31 cellular contexts compared by ENCODE assay signal in genomic region chr2:162587653-162588052, GRCh38.
"Had no signal": no experiment of that assay in that cellular context is flagged by ENCODE, and none has a peak within 500 bp of the region (broad histone marks: within the 10 kb centered on the region; RNA-seq: fewer than 3 reads in every experiment).

No MANE protein-coding gene starts in this region.

- H3K36me3 ChIP-seq: ascending aorta, cardiac muscle cell had no signal

- H3K27me3 ChIP-seq: ascending aorta, cardiac muscle cell had no signal

- DNase-seq: activated B cell treated with CpG ODN at 0.5 μM for 24 hours; activated CD4-positive, alpha-beta memory T cell treated with anti-CD3 and anti-CD28 coated beads for 36 hours; activated CD4-positive, alpha-beta T cell treated with anti-CD3 and anti-CD28 coated beads for 4 hours; activated CD4-positive, alpha-beta T cell treated with anti-CD3 and anti-CD28 coated beads, Interleukin-2, amount 10 ng/mL, durations not matched to agents 24 days and 14 days; activated CD4-positive, alpha-beta T cell treated with anti-CD3 and anti-CD28 coated beads, Interleukin-2, amount 50 U/mL, for 1 hour; activated CD4-positive, alpha-beta T cell treated with anti-CD3 and anti-CD28 coated beads, Interleukin-2, amount 50 U/mL, for 4 hours; activated CD4-positive, CD25-positive, alpha-beta regulatory T cell treated with anti-CD3 and anti-CD28 coated beads, Interleukin-2, amount 50 U/mL, for 72 hours; activated CD8-positive, alpha-beta memory T cell treated with anti-CD3 and anti-CD28 coated beads, Interleukin-2, amount 50 U/mL, for 4 hours; activated CD8-positive, alpha-beta T cell treated with anti-CD3 and anti-CD28 coated beads for 36 hours; activated effector memory CD4-positive, alpha-beta T cell treated with anti-CD3 and anti-CD28 coated beads, Interleukin-2, amount 50 U/mL, for 16 hours; activated gamma-delta T cell treated with Interleukin-2 at 50 U/mL for 16 hours; activated naive CD4-positive, alpha-beta T cell treated with anti-CD3 and anti-CD28 coated beads, Interleukin-2, amount 10 ng/mL, durations not matched to agents 7 days and 5 days; activated naive CD4-positive, alpha-beta T cell treated with Interleukin-2 at 50 U/mL for 16 hours; activated naive CD8-positive, alpha-beta T cell treated with anti-CD3 and anti-CD28 coated beads, Interleukin-2, amount 10 ng/mL, durations not matched to agents 7 days and 5 days; activated naive CD8-positive, alpha-beta T cell treated with anti-CD3 and anti-CD28 coated beads, Interleukin-2, amount 50 U/mL, for 24 hours; activated T-cell treated with anti-CD3 and anti-CD28 coated beads for 4 hours; activated T-cell treated with anti-CD3 and anti-CD28 coated beads, Interleukin-2, amount 50 U/mL, for 1 hour; activated T-cell treated with anti-CD3 and anti-CD28 coated beads, Interleukin-2, amount 50 U/mL, for 4 hours; activated T-cell treated with anti-CD3 and anti-CD28 coated beads, Interleukin-2, amount 50 U/mL, for 72 hours; amygdala; caudate nucleus; cerebellar nuclear complex; T-helper 1 cell; T-helper 2 cell; T-helper 9 cell had no signal

- ATAC-seq: activated CD8-positive, alpha-beta T cell treated with anti-CD3 and anti-CD28 coated beads for 36 hours; activated naive CD8-positive, alpha-beta T cell treated with anti-CD3 and anti-CD28 coated beads, Interleukin-2, amount 50 U/mL, for 24 hours; activated T-cell treated with anti-CD3 and anti-CD28 coated beads, Interleukin-2, amount 50 U/mL, for 4 hours; activated T-cell treated with anti-CD3 and anti-CD28 coated beads, Interleukin-2, amount 50 U/mL, for 72 hours; activated T-helper 17 cell treated with anti-CD3 and anti-CD28 coated beads, Interleukin-2, amount 50 U/mL, for 72 hours had no signal

- H3K4me3 ChIP-seq: ascending aorta, cardiac muscle cell had no signal

- FAIRE-seq: bronchial epithelial cell, TTC549 had no signal

- H3K4me1 ChIP-seq: ascending aorta had no signal

- H3K27ac ChIP-seq: ascending aorta, cardiac muscle cell, VCaP had no signal

- H3K9me3 ChIP-seq: ascending aorta had no signal
